In the genomic region with DNA sequence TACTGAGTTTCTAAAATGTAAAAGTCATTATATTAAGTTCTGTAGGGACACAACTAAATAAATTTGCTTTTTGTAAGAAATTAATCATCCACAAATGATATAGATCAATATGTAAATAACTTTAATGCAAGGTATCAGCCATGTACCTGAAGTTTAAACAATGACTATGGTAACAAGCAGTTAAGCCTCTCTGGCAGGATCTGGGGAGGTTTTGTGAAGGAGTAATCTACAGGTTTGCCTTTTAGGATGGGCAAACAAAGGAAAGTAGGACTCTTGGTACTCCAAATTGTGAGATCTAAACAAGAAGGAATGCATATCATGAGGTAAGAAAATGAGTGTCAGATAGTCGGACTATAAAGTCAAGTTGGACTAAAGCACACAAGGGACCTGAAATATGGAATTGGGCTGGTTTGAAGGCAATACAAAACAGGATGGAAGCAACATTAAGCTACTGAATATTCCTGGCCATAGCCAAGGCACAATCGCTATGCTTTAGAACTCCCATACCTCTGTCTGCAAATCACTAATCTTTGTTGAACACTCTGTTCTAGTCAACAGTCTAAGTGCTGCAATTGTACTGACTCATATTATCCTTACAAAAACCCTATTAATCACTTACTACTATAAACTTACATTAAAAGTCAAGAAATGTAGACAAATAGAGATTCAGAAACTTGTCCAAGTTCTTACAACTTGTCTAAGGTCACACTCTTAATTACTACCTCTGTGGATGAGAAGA, we compare ENCODE assay signal across 17 cellular contexts.
"Had no signal": no experiment of that assay in that cellular context is flagged by ENCODE, and none has a peak within 500 bp of the region (broad histone marks: within the 10 kb centered on the region; RNA-seq: fewer than 3 reads in every experiment).

No MANE protein-coding gene starts in this region.

- DNase-seq: activated CD4-positive, alpha-beta T cell treated with anti-CD3 and anti-CD28 coated beads for 1 hour; activated gamma-delta T cell treated with Interleukin-2 at 50 U/mL for 16 hours; activated T-cell treated with anti-CD3 and anti-CD28 coated beads for 4 hours; amniotic stem cell; dorsolateral prefrontal cortex; gastrocnemius medialis; heart left ventricle; lower lobe of right lung; naive thymus-derived CD8-positive, alpha-beta T cell; ovary; stimulated activated CD8-positive, alpha-beta memory T cell treated with anti-CD3 and anti-CD28 coated beads, Interleukin-4, amount 100 ng/mL, for 48 hours; stimulated activated naive CD4-positive, alpha-beta T cell; T-helper 1 cell; T-helper 9 cell had no signal

- H3K4me1 ChIP-seq: gastrocnemius medialis, heart left ventricle, lower lobe of right lung, tibial nerve had no signal

- H3K27me3 ChIP-seq: dorsolateral prefrontal cortex, gastrocnemius medialis, heart left ventricle, ovary, tibial nerve had no signal

- ATAC-seq: gastrocnemius medialis; heart left ventricle; lower lobe of right lung; naive thymus-derived CD8-positive, alpha-beta T cell; SK-N-SH treated with all-trans-retinoic acid at 6 μM for 48 hours had no signal

- H3K27ac ChIP-seq: dorsolateral prefrontal cortex, epithelial cell of prostate, gastrocnemius medialis, heart left ventricle, lower lobe of right lung, ovary, tibial nerve had no signal

- H3K9me3 ChIP-seq: gastrocnemius medialis, heart left ventricle, lower lobe of right lung, ovary, tibial nerve had no signal

- H3K36me3 ChIP-seq: gastrocnemius medialis, heart left ventricle, lower lobe of right lung, ovary, tibial nerve had no signal

- H3K4me3 ChIP-seq: dorsolateral prefrontal cortex, gastrocnemius medialis, heart left ventricle, lower lobe of right lung, ovary, tibial nerve had no signal
